ENCODE assay signal across 9 cellular contexts in the genomic region with DNA sequence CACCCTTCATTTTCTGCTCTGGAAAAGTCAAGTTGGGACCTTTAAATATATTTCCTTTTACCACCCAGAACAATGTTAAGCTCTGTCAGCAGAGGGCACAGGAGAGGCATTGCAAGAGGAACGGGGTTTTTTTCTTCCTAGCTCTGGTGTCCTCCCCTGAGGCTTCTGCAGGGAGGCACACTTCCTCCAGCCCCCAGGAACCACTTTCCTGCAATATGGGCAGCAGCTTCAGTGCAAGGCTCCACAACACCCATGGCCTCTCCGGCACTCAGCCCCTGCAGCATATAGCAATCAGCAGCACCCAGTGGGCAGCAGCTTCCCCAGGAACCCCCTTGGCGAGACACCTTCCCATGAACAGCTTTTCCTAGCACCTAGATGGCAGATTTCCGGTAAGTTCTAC.
DNase-seq lines count a peak whose midpoint lies in the region; ATAC-seq and TF ChIP-seq lines count a peak whose summit lies in the region.
"Had no signal": no experiment of that assay in that cellular context is flagged by ENCODE, and none has a peak within 500 bp of the region (broad histone marks: within the 10 kb centered on the region; RNA-seq: fewer than 3 reads in every experiment).

No MANE protein-coding gene starts in this region.

- peak; percentile 82 for DNase-seq in DMS53 (lab: John Stamatoyannopoulos, UW)
- DNase-seq in NOMO-1 (lab: John Stamatoyannopoulos, UW; ENCODE audit: unreplicated experiment in 2 of 2) = peak; percentile 36 to 37
- DNase-seq in stomach = no peak
- DNase-seq in activated CD4-positive, CD25-positive, alpha-beta regulatory T cell treated with anti-CD3 and anti-CD28 coated beads, Interleukin-2, amount 50 U/mL, for 72 hours = no peak
- no peak for DNase-seq in dedifferentiated amniotic fluid mesenchymal stem cell (ENCODE audit: extremely low spot score)
- DNase-seq in inferior parietal cortex (ENCODE audit: extremely low spot score) = no peak
- DNase-seq: pancreas had no signal

- no peaks in the 10 kb centered on the region for H3K36me3 ChIP-seq in stomach
- H3K36me3 ChIP-seq: pancreas had no signal

- WGBS in stomach, 5 donors = 37 to 71% (median 44%) methylated on average over 4 of the region's 4 CpGs

- no peaks in the 10 kb centered on the region for H3K9me3 ChIP-seq in stomach
- H3K9me3 ChIP-seq: pancreas had no signal

- no peak for TF ChIP-seq POLR2A in stomach (IDR thresholded peaks at IDR 0.05)

- H3K4me1 ChIP-seq in stomach = no peaks in the 10 kb centered on the region
- H3K4me1 ChIP-seq: pancreas had no signal

- H3K27ac ChIP-seq in stomach = no peak overlapping the region
- H3K27ac ChIP-seq: pancreas had no signal

- TF ChIP-seq EP300 in stomach (IDR thresholded peaks at IDR 0.05) = no peak

- no peak overlapping the region for H3K4me3 ChIP-seq in stomach
- H3K4me3 ChIP-seq: pancreas had no signal

- intact Hi-C loops in stomach (cut with DNase I; ENCODE audit: low total_unique reads) = no loop called here

- ATAC-seq in GM19351 (IDR thresholded peaks at IDR 0.05; ENCODE audit: unreplicated experiment) (peak; percentile 85), esophagus mucosa (peak; percentile 59)

- H3K27me3 ChIP-seq in stomach = no peaks in the 10 kb centered on the region
- H3K27me3 ChIP-seq: pancreas had no signal

- peak in 4 of 7 experiments; percentile 5 to 25 (median 10) for TF ChIP-seq CTCF in stomach (IDR thresholded peaks at IDR 0.05)

Comparison
In these comparisons a context has a peak if more than half of its experiments do, and no peak if none do; other contexts are left out.
1. DNase-seq: peak in DMS53 (single experiment) and NOMO-1 (2 of 2); none in stomach (single experiment), activated CD4-positive, CD25-positive, alpha-beta regulatory T cell treated with anti-CD3 and anti-CD28 coated beads, Interleukin-2, amount 50 U/mL, for 72 hours (single experiment), dedifferentiated amniotic fluid mesenchymal stem cell (single experiment) and inferior parietal cortex (single experiment).